11 cellular contexts compared by ENCODE assay signal in genomic region chr10:11822809-11823121, GRCh38. TPM values are rescaled to one million over a fixed set of nuclear protein-coding genes. Genes with fewer than 3 reads are reported as not detected.
DNase-seq lines count a peak whose midpoint lies in the region; ATAC-seq, FAIRE-seq and TF ChIP-seq lines count a peak whose summit lies in the region.
"Had no signal": no experiment of that assay in that cellular context is flagged by ENCODE, and none has a peak within 500 bp of the region (broad histone marks: within the 10 kb centered on the region; RNA-seq: fewer than 3 reads in every experiment).

No MANE protein-coding gene starts in this region.

- peak overlapping the region; percentile 57 for H3K4me2 ChIP-seq in endothelial cell of umbilical vein (ENCODE audit: insufficient read depth, low read length)

- H3K4me1 ChIP-seq in endothelial cell of umbilical vein (ENCODE audit: control insufficient read depth, extremely low read depth, insufficient read depth, low read length) (peaks cover 4% of the 10 kb centered on the region), neuron (ENCODE audit: insufficient read depth, low read length) (peaks cover 6% of the 10 kb centered on the region), mucosa of descending colon (ENCODE audit: low read depth) (no peaks in the 10 kb centered on the region)

- H3K27ac ChIP-seq in AG04450 (ENCODE audit: low read depth, low read length) (no peak overlapping the region), endothelial cell of umbilical vein (ENCODE audit: insufficient read depth, low read depth, low read length) (peak overlapping the region; percentile 43)

- no peak for FAIRE-seq in endothelial cell of umbilical vein (lab: Jason Lieb, UNC)

- peak overlapping the region; percentile 78 for H2AFZ ChIP-seq in endothelial cell of umbilical vein (ENCODE audit: low read depth, low read length)
- peak overlapping the region; percentile 92 for H2AFZ ChIP-seq in neuron (ENCODE audit: low read depth, low read length)

- POLR2A ChIA-PET in AG04450 (lab: Yijun Ruan, JAX) (no interaction called here), endothelial cell of umbilical vein (lab: Charles Lee) (interaction anchor here (1.0 kb wide), 1 partner anchor 9 kb away, joined by 4 read pairs; no protein-coding TSS in a partner anchor)

- intact Hi-C loops in endothelial cell of umbilical vein (cut with micrococcal nuclease), result loop anchor here (2.0 to 5.0 kb wide), 3 partner anchors 40 to 100 kb away; no protein-coding TSS in a partner anchor
- intact Hi-C loops in mucosa of descending colon (cut with DNase I, micrococcal nuclease), result no loop called here

- no TSS peak for BruUV-seq in endothelial cell of umbilical vein (replicated peaks; lab: Mats Ljungman, UMichigan)

- peak overlapping the region; percentile 67 for H3K4me3 ChIP-seq in AG04450 (ENCODE audit: low read depth, low read length)
- peak overlapping the region; percentile 64 for H3K4me3 ChIP-seq in MG63
- H3K4me3 ChIP-seq in endothelial cell of umbilical vein (replicated peaks in 1 of 3; ENCODE audit: insufficient read depth in 1 of 3, low read depth in 1 of 3, low read length in 3 of 3), result peak overlapping the region; percentile 82 to 99 (median 89)
- H3K4me3 ChIP-seq in neuron (ENCODE audit: low read length), result peak overlapping the region; percentile 61
- no peak overlapping the region for H3K4me3 ChIP-seq in mucosa of descending colon

- no peak for TF ChIP-seq POLR2A in endothelial cell of umbilical vein (IDR thresholded peaks at IDR 0.05; ENCODE audit: low read depth, low read length)

- no peak for ATAC-seq in GM18873 (IDR thresholded peaks at IDR 0.05; ENCODE audit: low FRiP score, unreplicated experiment)
- no peak for ATAC-seq in HG02642 (IDR thresholded peaks at IDR 0.05; ENCODE audit: poor library complexity, unreplicated experiment)
- ATAC-seq in mucosa of descending colon, result no peak

- TF ChIP-seq CTCF in AG04450 (IDR thresholded peaks at IDR 0.05; ENCODE audit: low read depth, low read length) (no peak), endothelial cell of umbilical vein (IDR thresholded peaks at IDR 0.05; ENCODE audit: extremely low read depth in 1 of 2, insufficient read depth in 1 of 2, low read depth in 1 of 2, low read length in 2 of 2) (no peak), mucosa of descending colon (IDR thresholded peaks at IDR 0.05) (no peak)

- no peaks in the 10 kb centered on the region for H3K9me1 ChIP-seq in endothelial cell of umbilical vein (replicated peaks; ENCODE audit: control insufficient read depth, extremely low read depth, insufficient read depth, low read length)

- H3K36me3 ChIP-seq in MG63 (no peaks in the 10 kb centered on the region), endothelial cell of umbilical vein (ENCODE audit: control insufficient read depth in 2 of 2, extremely low read depth in 1 of 2, insufficient read depth in 2 of 2, low read length in 2 of 2) (no peaks in the 10 kb centered on the region), neuron (ENCODE audit: insufficient read depth, low read length) (no peaks in the 10 kb centered on the region), mucosa of descending colon (ENCODE audit: low read depth) (no peaks in the 10 kb centered on the region)

- H3K27me3 ChIP-seq in AG04450 (ENCODE audit: control insufficient read depth, insufficient read depth, low read length) (peaks cover 21% of the 10 kb centered on the region), MG63 (no peaks in the 10 kb centered on the region), endothelial cell of umbilical vein (ENCODE audit: control insufficient read depth in 2 of 2, insufficient read depth in 2 of 2, low read length in 2 of 2) (no peaks in the 10 kb centered on the region), neuron (ENCODE audit: insufficient read depth, low read length) (peaks cover 36% of the 10 kb centered on the region)

- peak overlapping the region; percentile 84 for H3K9ac ChIP-seq in endothelial cell of umbilical vein (replicated peaks; ENCODE audit: extremely low read depth, insufficient read depth, low read length)

- peaks cover 29% of the 10 kb centered on the region for H3K79me2 ChIP-seq in endothelial cell of umbilical vein (ENCODE audit: control insufficient read depth, insufficient read depth, low read length)

- H4K20me1 ChIP-seq in endothelial cell of umbilical vein (replicated peaks; ENCODE audit: control insufficient read depth, extremely low read depth, insufficient read depth, low read length), result no peaks in the 10 kb centered on the region

- DNase-seq in AG04450 (ENCODE audit: low read depth, low spot score) (no peak), MG63 (no peak), endothelial cell of umbilical vein (ENCODE audit: low read depth, low spot score) (no peak), mucosa of descending colon (no peak), NCI-H1048 (lab: John Stamatoyannopoulos, UW) (no peak)
- DNase-seq: DMS 273 treated with DMSO at 0.1 percent for 48 hours, SHP77 had no signal

- no peaks in the 10 kb centered on the region for H3K9me3 ChIP-seq in AG04450 (ENCODE audit: control insufficient read depth, insufficient read depth, low read length)
- H3K9me3 ChIP-seq in MG63, result no peaks in the 10 kb centered on the region
- no peaks in the 10 kb centered on the region for H3K9me3 ChIP-seq in endothelial cell of umbilical vein (replicated peaks; ENCODE audit: control insufficient read depth, insufficient read depth, low read length)
- H3K9me3 ChIP-seq in neuron (ENCODE audit: low read length), result no peaks in the 10 kb centered on the region
- no peaks in the 10 kb centered on the region for H3K9me3 ChIP-seq in mucosa of descending colon

- dilution Hi-C loops in endothelial cell of umbilical vein (cut with MboI; ENCODE audit: extremely low pct_ligation_motif_present, low sequenced_read_pairs), result no loop called here

- CTCF ChIA-PET in AG04450 (lab: Charles Lee) (interaction anchor here (0.6 to 1.1 kb wide), 2 partner anchors 11 to 23 kb away, joined by 4 to 5 read pairs; no protein-coding TSS in a partner anchor), endothelial cell of umbilical vein (lab: Charles Lee) (interaction anchor here (0.7 to 5.6 kb wide), 4 partner anchors 14 to 40 kb away, joined by 3 to 80 read pairs (median 6); no protein-coding TSS in a partner anchor)

TF ChIP-seq in endothelial cell of umbilical vein, 7 proteins besides CTCF, POLR2A, EP300 and RAD21:
- TF ChIP-seq MYC (IDR thresholded peaks at IDR 0.05; ENCODE audit: low read depth, low read length) (no peak), JUN (IDR thresholded peaks at IDR 0.05; ENCODE audit: borderline replicate concordance, insufficient read depth, insufficient read length, low read depth) (no peak), FOS (IDR thresholded peaks at IDR 0.05; ENCODE audit: borderline replicate concordance, insufficient read depth, low read length) (no peak)

RNA-seq across cellular contexts. Expression of gene PROSER2, which starts 0.4 kb away (rescaled TPM):
- 0.37 and 0.53 TPM in 2 replicates for polyA plus RNA-seq in AG04450 (2011; rRNA removed)
- polyA minus RNA-seq in AG04450 (2011; rRNA and poly(A)+ RNA removed), result 0.60 and 1.2 TPM in 2 replicates
- 2.1 and 3.5 TPM in 2 replicates for total RNA-seq in MG63 (2014; rRNA removed; shearing (Covaris generic); ENCODE audit: low replicate concordance)
- total RNA-seq in endothelial cell of umbilical vein, result 22.6 and 23.5 TPM in 2 replicates
- polyA plus RNA-seq in endothelial cell of umbilical vein, result 5.9 and 8.1 TPM in 2 replicates
- polyA plus RNA-seq in endothelial cell of umbilical vein (2011; cell fraction: cytosol; rRNA removed), result 5.3 and 5.8 TPM in 2 replicates
- polyA plus RNA-seq in endothelial cell of umbilical vein (2011; cell fraction: nucleus; rRNA removed), result 4.3 and 5.4 TPM in 2 replicates
- 10.0 and 13.3 TPM in 2 replicates for polyA plus RNA-seq in endothelial cell of umbilical vein (2012)
- polyA minus RNA-seq in endothelial cell of umbilical vein, result 3.7 and 5.5 TPM in 2 replicates
- 4.0 TPM for polyA minus RNA-seq in endothelial cell of umbilical vein (2011; cell fraction: cytosol; rRNA and poly(A)+ RNA removed)
- polyA minus RNA-seq in endothelial cell of umbilical vein (2011; cell fraction: nucleus; rRNA and poly(A)+ RNA removed), result 2.2 and 2.3 TPM in 2 replicates
- total RNA-seq in mucosa of descending colon, result 10 to 100 TPM in 1 of 3 donors, 1 to 10 TPM in 2; 3.9 to 10.4 (median 6.2) TPM
- polyA plus RNA-seq: IgD-negative memory B cell had no signal
